In genomic region chr10:72010234-72010992, GRCh38 we compare ENCODE assay signal across 1 cellular context.
TF ChIP-seq lines count a peak whose summit lies in the region.

No MANE protein-coding gene starts in this region.

TF ChIP-seq in IMR-90, 13 proteins besides CTCF, POLR2A, EP300 and RAD21:
- TF ChIP-seq BHLHE40 (IDR thresholded peaks at IDR 0.05; ENCODE audit: low read depth, low read length) (no peak), SMC3 (IDR thresholded peaks at IDR 0.05; ENCODE audit: low read depth, low read length) (no peak), RFX5 (IDR thresholded peaks at IDR 0.05; ENCODE audit: low read depth, low read length) (no peak), ELK1 (IDR thresholded peaks at IDR 0.05; ENCODE audit: borderline replicate concordance, low read depth, low read length) (no peak), NFE2L2 (IDR thresholded peaks at IDR 0.05; ENCODE audit: low read depth, low read length) (no peak), RCOR1 (IDR thresholded peaks at IDR 0.05; ENCODE audit: insufficient replicate concordance, low read length) (no peak), CEBPB (IDR thresholded peaks at IDR 0.05; ENCODE audit: low read depth, low read length) (no peak), FOS (IDR thresholded peaks at IDR 0.05; ENCODE audit: low read depth, low read length) (no peak), USF2 (IDR thresholded peaks at IDR 0.05; ENCODE audit: low read depth, low read length) (no peak)
